Comparison of ENCODE assay signal across 15 cellular contexts in genomic region chr7:45985902-45986301, GRCh38.
A peak's percentile ranks its signal among the peaks of the same experiment; 100 is the strongest.
DNase-seq lines count a peak whose midpoint lies in the region; ATAC-seq and TF ChIP-seq lines count a peak whose summit lies in the region.
"Had no signal": no experiment of that assay in that cellular context is flagged by ENCODE, and none has a peak within 500 bp of the region (broad histone marks: within the 10 kb centered on the region; RNA-seq: fewer than 3 reads in every experiment).

No MANE protein-coding gene starts in this region.

- no CpG with 5 or more reads among the region's 4 CpGs for whole genome bisulfite sequencing in IMR-90 (ENCODE audit: extremely low coverage in 2 of 2, insufficient read length in 1 of 2), 2 experiments
- WGBS in mesenchymal stem cell, result 57% methylated on average over 4 of the region's 4 CpGs

- ATAC-seq in IMR-90 (ENCODE audit: low read depth) (peak; percentile 93), GM18907 (IDR thresholded peaks at IDR 0.05; ENCODE audit: unreplicated experiment) (no peak), GM21619 (IDR thresholded peaks at IDR 0.05; ENCODE audit: unreplicated experiment) (no peak), HG03442 (IDR thresholded peaks at IDR 0.05; ENCODE audit: unreplicated experiment) (no peak), sciatic nerve (no peak)
- ATAC-seq: activated T-helper 17 cell treated with anti-CD3 and anti-CD28 coated beads, Interleukin-2, amount 50 U/mL, for 72 hours; CD8-positive, alpha-beta T cell had no signal

- no peak for TF ChIP-seq CTCF in Calu3 (IDR thresholded peaks at IDR 0.05; ENCODE audit: unreplicated experiment)
- no peak for TF ChIP-seq CTCF in IMR-90 (conservative IDR thresholded peaks at IDR 0.05; ENCODE audit: low read depth, low read length)
- peak; percentile 14 for TF ChIP-seq CTCF in choroid plexus epithelial cell (conservative IDR thresholded peaks at IDR 0.05; ENCODE audit: low read depth, low read length)

- H2AK5ac ChIP-seq in IMR-90 (ENCODE audit: low read depth, low read length) (peak overlapping the region; percentile 73; the same call in 1 of the 2 replicates), mesenchymal stem cell (ENCODE audit: low read length, severe bottlenecking) (no peak overlapping the region)

- DNase-seq in Calu3 (peak; percentile 52), IMR-90 (peak; percentile 80), choroid plexus epithelial cell (ENCODE audit: low read depth) (peak; percentile 73), mesenchymal stem cell (peak; percentile 73), sciatic nerve (ENCODE audit: low spot score) (no peak)
- DNase-seq: CD8-positive, alpha-beta T cell; central memory CD4-positive, alpha-beta T cell; NCI-H2227 treated with DMSO at 0.1 percent for 48 hours had no signal

- H3K23ac ChIP-seq in IMR-90 (ENCODE audit: low read depth, low read length) (no peak overlapping the region), mesenchymal stem cell (ENCODE audit: low read length in 2 of 2) (no peak overlapping the region)

- no peak overlapping the region; the same call in 1 of the 2 replicates for H4K5ac ChIP-seq in IMR-90 (ENCODE audit: low read depth, low read length)

- no peak overlapping the region for H3K14ac ChIP-seq in IMR-90 (replicated peaks; ENCODE audit: low read depth, low read length)
- no peak overlapping the region for H3K14ac ChIP-seq in mesenchymal stem cell (ENCODE audit: low read length in 2 of 2)

- CTCF ChIA-PET in Calu3 (lab: Charles Lee) (interaction anchor here (0.6 to 4.1 kb wide), 7 partner anchors 9 to 394 kb away, joined by 3 to 47 read pairs (median 4); partner anchors contain the start of gene IGFBP3), IMR-90 (lab: Yijun Ruan, JAX) (interaction anchor here (0.7 to 1.2 kb wide), 4 partner anchors 15 to 153 kb away, joined by 3 read pairs; no protein-coding TSS in a partner anchor)

- H3K36me3 Mint-ChIP-seq in Calu3 (ENCODE audit: insufficient read depth, unreplicated experiment), result peaks cover 6% of the 10 kb centered on the region
- H3K36me3 Mint-ChIP-seq: CD8-positive, alpha-beta T cell had no signal

- H3K27ac Mint-ChIP-seq in Calu3 (ENCODE audit: unreplicated experiment), result peak overlapping the region; percentile 29
- H3K27ac Mint-ChIP-seq: activated T-helper 17 cell treated with anti-CD3 and anti-CD28 coated beads, Interleukin-2, amount 50 U/mL, for 72 hours; CD8-positive, alpha-beta T cell; nephron had no signal

- H3K9ac ChIP-seq in IMR-90 (ENCODE audit: low read depth, low read length) (no peak overlapping the region), mesenchymal stem cell (ENCODE audit: low read length) (no peak overlapping the region)

- H3K36me3 ChIP-seq in IMR-90 (ENCODE audit: control insufficient read depth, insufficient read depth, low read length), result no peaks in the 10 kb centered on the region
- peaks cover 0 to 3% of the 10 kb centered on the region in 2 experiments for H3K36me3 ChIP-seq in mesenchymal stem cell (ENCODE audit: control insufficient read depth in 1 of 2, insufficient read depth in 2 of 2, low read depth in 1 of 2, low read length in 2 of 2)
- H3K36me3 ChIP-seq: HAP-1, SJSA1 had no signal

- no peak overlapping the region for H2BK12ac ChIP-seq in mesenchymal stem cell (ENCODE audit: low read length in 2 of 2)

- H4K20me1 ChIP-seq in IMR-90 (ENCODE audit: insufficient read depth, low read length), result no peaks in the 10 kb centered on the region

- H2AFZ ChIP-seq in IMR-90 (replicated peaks; ENCODE audit: low read length, poor library complexity) (peak overlapping the region; percentile 75), mesenchymal stem cell (ENCODE audit: low read depth, low read length) (no peak overlapping the region)

- no peak overlapping the region for H3K56ac ChIP-seq in IMR-90 (ENCODE audit: extremely low read depth, insufficient read depth, low read length)

- BruUV-seq in Calu3 (replicated peaks; lab: Mats Ljungman, UMichigan), result no TSS peak
- BruUV-seq in IMR-90 (replicated peaks; lab: Mats Ljungman, UMichigan), result no TSS peak

- intact Hi-C loops in Calu3 (cut with micrococcal nuclease; ENCODE audit: unreplicated experiment), result loop anchor here (1.0 to 2.0 kb wide), 2 partner anchors 361 to 367 kb away; no protein-coding TSS in a partner anchor
- intact Hi-C loops in IMR-90 (cut with micrococcal nuclease), result no loop called here
- intact Hi-C loops in sciatic nerve (cut with DNase I), result no loop called here

- POLR2A ChIA-PET in IMR-90 (lab: Charles Lee; ENCODE audit: unreplicated experiment), result no interaction called here

- peak overlapping the region; percentile 0; the same call in 1 of the 3 replicates for H2BK15ac ChIP-seq in IMR-90 (ENCODE audit: low read depth, low read length)
- no peak overlapping the region for H2BK15ac ChIP-seq in mesenchymal stem cell (ENCODE audit: low read depth, poor library complexity, severe bottlenecking)

- H3K18ac ChIP-seq in IMR-90 (ENCODE audit: low read depth, low read length), result no peak overlapping the region
- peak overlapping the region; percentile 3 to 35 for H3K18ac ChIP-seq in mesenchymal stem cell (ENCODE audit: low read depth in 1 of 2, low read length in 2 of 2)

- peak overlapping the region; percentile 16 for H2AK9ac ChIP-seq in IMR-90 (replicated peaks; ENCODE audit: low read depth, low read length, poor library complexity)

- H3K4me3 ChIP-seq in IMR-90 (ENCODE audit: insufficient read depth, low read depth, low read length) (no peak overlapping the region), choroid plexus epithelial cell (ENCODE audit: low read depth, low read length) (no peak overlapping the region), mesenchymal stem cell (ENCODE audit: insufficient read depth in 1 of 2, low read depth in 1 of 2, low read length in 2 of 2) (no peak overlapping the region)
- H3K4me3 ChIP-seq: HAP-1, SJSA1 had no signal

- peaks cover 4% of the 10 kb centered on the region; the same call in 1 of the 2 replicates for H3K9me1 ChIP-seq in IMR-90 (ENCODE audit: insufficient read depth, low read length)

- TF ChIP-seq RAD21 in IMR-90 (IDR thresholded peaks at IDR 0.05; ENCODE audit: low read length), result peak; percentile 18; the same call in 1 of the 2 replicates

- TF ChIP-seq POLR2A in IMR-90 (IDR thresholded peaks at IDR 0.05; ENCODE audit: low read depth, low read length), result no peak

- H3K4me1 ChIP-seq in IMR-90 (ENCODE audit: control insufficient read depth, insufficient read depth, low read length) (peaks cover 5% of the 10 kb centered on the region), mesenchymal stem cell (ENCODE audit: control insufficient read depth, insufficient read depth, low read depth, low read length) (peaks cover 10% of the 10 kb centered on the region)
- H3K4me1 ChIP-seq: HAP-1 had no signal

- peaks cover 31% of the 10 kb centered on the region for H3K4me1 Mint-ChIP-seq in Calu3 (ENCODE audit: low read depth, unreplicated experiment)
- H3K4me1 Mint-ChIP-seq: activated T-helper 17 cell treated with anti-CD3 and anti-CD28 coated beads, Interleukin-2, amount 50 U/mL, for 72 hours; nephron had no signal

- H4K8ac ChIP-seq in IMR-90 (ENCODE audit: low read depth in 2 of 2, low read length in 2 of 2) (peak overlapping the region; percentile 30 to 63; a peak in 2 of 4 replicates), mesenchymal stem cell (ENCODE audit: low read length) (no peak overlapping the region)

- H3K9me3 ChIP-seq in IMR-90 (ENCODE audit: control insufficient read depth, insufficient read depth, low read length), result no peaks in the 10 kb centered on the region
- peaks cover 5% of the 10 kb centered on the region for H3K9me3 ChIP-seq in mesenchymal stem cell (ENCODE audit: control insufficient read depth, low read length)
- H3K9me3 ChIP-seq: HAP-1 had no signal

- peak overlapping the region; percentile 3; the same call in 1 of the 2 replicates for H3K4ac ChIP-seq in IMR-90 (ENCODE audit: low read depth, low read length)
- no peak overlapping the region for H3K4ac ChIP-seq in mesenchymal stem cell (ENCODE audit: low read depth in 1 of 2, low read length in 2 of 2)

- H2BK20ac ChIP-seq in IMR-90 (ENCODE audit: low read depth, low read length), result no peak overlapping the region

- in situ Hi-C loops in IMR-90 (cut with MboI; ENCODE audit: low sequenced_read_pairs), result no loop called here

- H3K27ac ChIP-seq in IMR-90 (ENCODE audit: insufficient read depth, low read length) (no peak overlapping the region), mesenchymal stem cell (ENCODE audit: low read length, poor library complexity, severe bottlenecking) (no peak overlapping the region)
- H3K27ac ChIP-seq: SJSA1 had no signal

- H2BK5ac ChIP-seq in IMR-90 (ENCODE audit: low read depth, low read length, poor library complexity, severe bottlenecking) (no peak overlapping the region), mesenchymal stem cell (ENCODE audit: low read depth, low read length, poor library complexity, severe bottlenecking) (no peak overlapping the region)

- H4K91ac ChIP-seq in IMR-90 (ENCODE audit: insufficient read depth, low read depth, low read length) (peak overlapping the region; percentile 41; the same call in 1 of the 2 replicates), mesenchymal stem cell (ENCODE audit: low read length) (no peak overlapping the region)

- no peaks in the 10 kb centered on the region for H3K27me3 Mint-ChIP-seq in Calu3 (ENCODE audit: unreplicated experiment)
- H3K27me3 Mint-ChIP-seq: activated T-helper 17 cell treated with anti-CD3 and anti-CD28 coated beads, Interleukin-2, amount 50 U/mL, for 72 hours had no signal

- dilution Hi-C loops in IMR-90 (cut with HindIII; ENCODE audit: low sequenced_read_pairs, unreplicated experiment), result no loop called here

- H3K27me3 ChIP-seq in IMR-90 (ENCODE audit: control insufficient read depth, insufficient read depth, low read length) (no peaks in the 10 kb centered on the region), mesenchymal stem cell (ENCODE audit: control insufficient read depth in 1 of 2, insufficient read depth in 1 of 2, low read length in 2 of 2) (peaks cover 0 to 9% of the 10 kb centered on the region in 2 experiments)
- H3K27me3 ChIP-seq: SJSA1 had no signal

- no peak overlapping the region for H3K4me2 ChIP-seq in IMR-90 (ENCODE audit: low read depth, low read length)
- no peak overlapping the region for H3K4me2 ChIP-seq in mesenchymal stem cell (ENCODE audit: low read length, poor library complexity, severe bottlenecking)

- peaks cover 3% of the 10 kb centered on the region for H3K9me3 Mint-ChIP-seq in Calu3 (ENCODE audit: low read depth, unreplicated experiment)
- H3K9me3 Mint-ChIP-seq: CD8-positive, alpha-beta T cell had no signal

- H2BK120ac ChIP-seq in IMR-90 (ENCODE audit: low read depth, low read length) (peak overlapping the region; percentile 49; the same call in 1 of the 2 replicates), mesenchymal stem cell (ENCODE audit: low read depth, low read length) (no peak overlapping the region)

- no peaks in the 10 kb centered on the region for H3K79me1 ChIP-seq in IMR-90 (ENCODE audit: low read depth in 1 of 2, low read length in 2 of 2)
- no peaks in the 10 kb centered on the region for H3K79me1 ChIP-seq in mesenchymal stem cell (replicated peaks; ENCODE audit: low read length, poor library complexity, severe bottlenecking)

- no peak overlapping the region for H3K4me3 Mint-ChIP-seq in Calu3 (ENCODE audit: low read depth, unreplicated experiment)
- H3K4me3 Mint-ChIP-seq: activated T-helper 17 cell treated with anti-CD3 and anti-CD28 coated beads, Interleukin-2, amount 50 U/mL, for 72 hours; CD8-positive, alpha-beta T cell; nephron had no signal

TF ChIP-seq in IMR-90, 13 proteins besides CTCF, POLR2A, EP300 and RAD21 (continues in another document):
- TF ChIP-seq CHD1 (IDR thresholded peaks at IDR 0.05; ENCODE audit: low read depth, low read length) (no peak), RFX5 (IDR thresholded peaks at IDR 0.05; ENCODE audit: low read depth, low read length) (no peak)
